In the genomic region with DNA sequence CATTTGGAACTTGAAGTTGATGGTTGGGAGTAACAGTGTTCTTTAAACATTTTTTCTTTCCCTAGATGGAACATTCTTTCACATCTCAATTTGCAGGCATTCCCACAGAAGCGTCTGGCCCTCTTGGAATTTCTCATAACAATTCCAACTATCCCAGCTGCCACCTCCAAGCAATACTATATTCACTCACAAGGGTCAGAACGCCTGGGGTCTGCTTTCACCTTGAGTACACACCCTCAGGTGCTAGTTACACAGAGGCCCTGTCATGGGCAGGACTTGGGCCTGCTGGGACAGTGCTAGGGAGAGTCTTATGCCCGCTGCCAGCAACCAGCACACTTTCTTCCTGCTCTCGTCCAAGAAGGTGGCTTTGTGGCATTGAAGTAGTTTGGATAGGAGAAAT, we compare ENCODE assay signal across 16 cellular contexts.
A peak's percentile ranks its signal among the peaks of the same experiment; 100 is the strongest.
DNase-seq lines count a peak whose midpoint lies in the region; ATAC-seq and TF ChIP-seq lines count a peak whose summit lies in the region.
"Had no signal": no experiment of that assay in that cellular context is flagged by ENCODE, and none has a peak within 500 bp of the region (broad histone marks: within the 10 kb centered on the region; RNA-seq: fewer than 3 reads in every experiment).

No MANE protein-coding gene starts in this region.

- no peak for DNase-seq in ascending aorta (ENCODE audit: low spot score in 2 of 2)
- peak; percentile 8 for DNase-seq in hepatic stellate cell (ENCODE audit: low spot score)
- no peak for DNase-seq in osteocyte (ENCODE audit: extremely low spot score, unreplicated experiment)
- DNase-seq in NCI-H2029 treated with DMSO at 0.1 percent for 48 hours (lab: John Stamatoyannopoulos, UW), result no peak
- DNase-seq in psoas muscle, result no peak
- DNase-seq in activated CD4-positive, CD25-positive, alpha-beta regulatory T cell (lab: John Stamatoyannopoulos, UW), result no peak
- no peak for DNase-seq in activated CD8-positive, alpha-beta T cell treated with anti-CD3 and anti-CD28 coated beads, Interleukin-2, amount 10 ng/mL, durations not matched to agents 7 days and 5 days
- DNase-seq: CD4-positive, alpha-beta T cell; DMS79; GDM1; HFFc6; KG1; NCI-H1092; NCI-H69; PC-3 had no signal

- H3K4me3 ChIP-seq in BLaER1, result no peak overlapping the region
- H3K4me3 ChIP-seq in ascending aorta, result no peak overlapping the region
- no peak overlapping the region for H3K4me3 ChIP-seq in psoas muscle

- intact Hi-C loops in ascending aorta (cut with DNase I), result no loop called here
- intact Hi-C loops in psoas muscle (cut with DNase I), result no loop called here

- POLR2A ChIA-PET in activated CD8-positive, alpha-beta T cell treated with anti-CD3 and anti-CD28 coated beads, Interleukin-2, amount 10 ng/mL, durations not matched to agents 7 days and 5 days (lab: Charles Lee), result no interaction called here

- CTCF ChIA-PET in activated CD8-positive, alpha-beta T cell treated with anti-CD3 and anti-CD28 coated beads, Interleukin-2, amount 10 ng/mL, durations not matched to agents 7 days and 5 days (lab: Charles Lee), result no interaction called here

- H3K4me2 ChIP-seq in BLaER1, result peak overlapping the region; percentile 60

- TF ChIP-seq CTCF in ascending aorta (IDR thresholded peaks at IDR 0.05) (no peak), osteocyte (IDR thresholded peaks at IDR 0.05) (no peak), psoas muscle (IDR thresholded peaks at IDR 0.05) (no peak)

- peaks cover 32% of the 10 kb centered on the region for H3K9me3 ChIP-seq in BLaER1
- H3K9me3 ChIP-seq in ascending aorta, result no peaks in the 10 kb centered on the region
- no peaks in the 10 kb centered on the region for H3K9me3 ChIP-seq in psoas muscle

- H3K27me3 ChIP-seq in BLaER1 (no peaks in the 10 kb centered on the region; the same call in 1 of the 2 replicates), ascending aorta (no peaks in the 10 kb centered on the region), psoas muscle (ENCODE audit: insufficient read depth in 3 of 3, low read length in 2 of 3) (no peaks in the 10 kb centered on the region)

- WGBS in psoas muscle, 3 donors, result 78 to 87% (median 81%) methylated on average over 4 of the region's 4 CpGs

- H3K4me1 ChIP-seq in BLaER1, result peaks cover 39% of the 10 kb centered on the region
- H3K4me1 ChIP-seq in ascending aorta, result peaks cover 0 to 17% of the 10 kb centered on the region in 2 donors
- no peaks in the 10 kb centered on the region for H3K4me1 ChIP-seq in psoas muscle

- peak overlapping the region; percentile 80 for H3K27ac Mint-ChIP-seq in osteocyte (ENCODE audit: unreplicated experiment)
- no peak overlapping the region for H3K27ac Mint-ChIP-seq in activated CD8-positive, alpha-beta T cell treated with anti-CD3 and anti-CD28 coated beads, Interleukin-2, amount 10 ng/mL, durations not matched to agents 7 days and 5 days
- H3K27ac Mint-ChIP-seq: CD4-positive, alpha-beta T cell; HFFc6 had no signal

- H3K27me3 Mint-ChIP-seq in osteocyte (ENCODE audit: unreplicated experiment), result peaks cover 11% of the 10 kb centered on the region
- H3K27me3 Mint-ChIP-seq in activated CD8-positive, alpha-beta T cell treated with anti-CD3 and anti-CD28 coated beads, Interleukin-2, amount 10 ng/mL, durations not matched to agents 7 days and 5 days (ENCODE audit: low read depth), result peaks cover 9% of the 10 kb centered on the region

- peaks cover 3% of the 10 kb centered on the region for H3K36me3 Mint-ChIP-seq in osteocyte (ENCODE audit: unreplicated experiment)
- no peaks in the 10 kb centered on the region for H3K36me3 Mint-ChIP-seq in activated CD8-positive, alpha-beta T cell treated with anti-CD3 and anti-CD28 coated beads, Interleukin-2, amount 10 ng/mL, durations not matched to agents 7 days and 5 days (ENCODE audit: low read depth)

- no peaks in the 10 kb centered on the region for H3K9me3 Mint-ChIP-seq in osteocyte (ENCODE audit: unreplicated experiment)
- no peaks in the 10 kb centered on the region for H3K9me3 Mint-ChIP-seq in activated CD8-positive, alpha-beta T cell treated with anti-CD3 and anti-CD28 coated beads, Interleukin-2, amount 10 ng/mL, durations not matched to agents 7 days and 5 days (ENCODE audit: insufficient read depth)
- H3K9me3 Mint-ChIP-seq: HFFc6 had no signal

- H3K27ac ChIP-seq in BLaER1 (0 out of 2 replicates have a peak overlapping the region, but pooled peaks have one; percentile 3), ascending aorta (peak overlapping the region; percentile 60), psoas muscle (no peak overlapping the region)

- H3K9ac ChIP-seq in BLaER1, result no peak overlapping the region

- ATAC-seq in psoas muscle, result no peak
- no peak for ATAC-seq in activated CD8-positive, alpha-beta T cell treated with anti-CD3 and anti-CD28 coated beads, Interleukin-2, amount 10 ng/mL, durations not matched to agents 7 days and 5 days
- ATAC-seq: PC-3 had no signal

- peaks cover 47% of the 10 kb centered on the region for H3K4me1 Mint-ChIP-seq in osteocyte (ENCODE audit: unreplicated experiment)
- no peaks in the 10 kb centered on the region for H3K4me1 Mint-ChIP-seq in activated CD8-positive, alpha-beta T cell treated with anti-CD3 and anti-CD28 coated beads, Interleukin-2, amount 10 ng/mL, durations not matched to agents 7 days and 5 days (ENCODE audit: low read depth)

- no peak overlapping the region for H3K4me3 Mint-ChIP-seq in osteocyte (ENCODE audit: unreplicated experiment)
- no peak overlapping the region for H3K4me3 Mint-ChIP-seq in activated CD8-positive, alpha-beta T cell treated with anti-CD3 and anti-CD28 coated beads, Interleukin-2, amount 10 ng/mL, durations not matched to agents 7 days and 5 days
- H3K4me3 Mint-ChIP-seq: CD4-positive, alpha-beta T cell; HFFc6 had no signal

- H3K36me3 ChIP-seq in BLaER1, result no peaks in the 10 kb centered on the region
- H3K36me3 ChIP-seq in ascending aorta, result no peaks in the 10 kb centered on the region
- H3K36me3 ChIP-seq in psoas muscle (ENCODE audit: insufficient read depth in 1 of 2, low read depth in 1 of 2), result no peaks in the 10 kb centered on the region

- no peaks in the 10 kb centered on the region for H4K20me1 ChIP-seq in BLaER1
